1 cellular context compared by ENCODE assay signal in the genomic region with DNA sequence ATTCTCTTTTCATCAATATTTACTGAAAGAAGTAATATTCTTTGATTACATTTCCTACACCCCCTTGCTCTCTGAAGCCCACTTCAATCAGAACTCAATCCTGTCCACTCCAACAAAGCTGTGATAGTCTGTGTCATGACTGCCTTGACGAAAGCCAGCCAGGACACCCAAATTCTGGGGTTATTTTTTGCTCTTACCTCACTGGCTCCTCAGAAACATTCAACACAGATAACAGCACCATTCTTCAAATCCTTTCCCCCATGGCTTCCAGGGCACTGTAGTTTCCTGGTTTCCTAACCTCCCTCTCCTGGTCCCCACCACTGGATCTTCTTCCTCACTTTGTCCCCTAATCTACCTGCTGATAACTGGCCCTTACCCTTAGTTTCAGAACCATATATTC.
TF ChIP-seq lines count a peak whose summit lies in the region.

No MANE protein-coding gene starts in this region.

TF ChIP-seq in GM23338, 12 proteins besides CTCF, POLR2A, EP300 and RAD21 (continued from another document):
- TF ChIP-seq ZNF331 (CRISPR knock-in tag; IDR thresholded peaks at IDR 0.05; ENCODE audit: low read depth), result no peak
- TF ChIP-seq ZNF114 (CRISPR knock-in tag; IDR thresholded peaks at IDR 0.05), result no peak
- TF ChIP-seq JUNB (IDR thresholded peaks at IDR 0.05; ENCODE audit: unreplicated experiment), result no peak
- TF ChIP-seq, protein P1, sequence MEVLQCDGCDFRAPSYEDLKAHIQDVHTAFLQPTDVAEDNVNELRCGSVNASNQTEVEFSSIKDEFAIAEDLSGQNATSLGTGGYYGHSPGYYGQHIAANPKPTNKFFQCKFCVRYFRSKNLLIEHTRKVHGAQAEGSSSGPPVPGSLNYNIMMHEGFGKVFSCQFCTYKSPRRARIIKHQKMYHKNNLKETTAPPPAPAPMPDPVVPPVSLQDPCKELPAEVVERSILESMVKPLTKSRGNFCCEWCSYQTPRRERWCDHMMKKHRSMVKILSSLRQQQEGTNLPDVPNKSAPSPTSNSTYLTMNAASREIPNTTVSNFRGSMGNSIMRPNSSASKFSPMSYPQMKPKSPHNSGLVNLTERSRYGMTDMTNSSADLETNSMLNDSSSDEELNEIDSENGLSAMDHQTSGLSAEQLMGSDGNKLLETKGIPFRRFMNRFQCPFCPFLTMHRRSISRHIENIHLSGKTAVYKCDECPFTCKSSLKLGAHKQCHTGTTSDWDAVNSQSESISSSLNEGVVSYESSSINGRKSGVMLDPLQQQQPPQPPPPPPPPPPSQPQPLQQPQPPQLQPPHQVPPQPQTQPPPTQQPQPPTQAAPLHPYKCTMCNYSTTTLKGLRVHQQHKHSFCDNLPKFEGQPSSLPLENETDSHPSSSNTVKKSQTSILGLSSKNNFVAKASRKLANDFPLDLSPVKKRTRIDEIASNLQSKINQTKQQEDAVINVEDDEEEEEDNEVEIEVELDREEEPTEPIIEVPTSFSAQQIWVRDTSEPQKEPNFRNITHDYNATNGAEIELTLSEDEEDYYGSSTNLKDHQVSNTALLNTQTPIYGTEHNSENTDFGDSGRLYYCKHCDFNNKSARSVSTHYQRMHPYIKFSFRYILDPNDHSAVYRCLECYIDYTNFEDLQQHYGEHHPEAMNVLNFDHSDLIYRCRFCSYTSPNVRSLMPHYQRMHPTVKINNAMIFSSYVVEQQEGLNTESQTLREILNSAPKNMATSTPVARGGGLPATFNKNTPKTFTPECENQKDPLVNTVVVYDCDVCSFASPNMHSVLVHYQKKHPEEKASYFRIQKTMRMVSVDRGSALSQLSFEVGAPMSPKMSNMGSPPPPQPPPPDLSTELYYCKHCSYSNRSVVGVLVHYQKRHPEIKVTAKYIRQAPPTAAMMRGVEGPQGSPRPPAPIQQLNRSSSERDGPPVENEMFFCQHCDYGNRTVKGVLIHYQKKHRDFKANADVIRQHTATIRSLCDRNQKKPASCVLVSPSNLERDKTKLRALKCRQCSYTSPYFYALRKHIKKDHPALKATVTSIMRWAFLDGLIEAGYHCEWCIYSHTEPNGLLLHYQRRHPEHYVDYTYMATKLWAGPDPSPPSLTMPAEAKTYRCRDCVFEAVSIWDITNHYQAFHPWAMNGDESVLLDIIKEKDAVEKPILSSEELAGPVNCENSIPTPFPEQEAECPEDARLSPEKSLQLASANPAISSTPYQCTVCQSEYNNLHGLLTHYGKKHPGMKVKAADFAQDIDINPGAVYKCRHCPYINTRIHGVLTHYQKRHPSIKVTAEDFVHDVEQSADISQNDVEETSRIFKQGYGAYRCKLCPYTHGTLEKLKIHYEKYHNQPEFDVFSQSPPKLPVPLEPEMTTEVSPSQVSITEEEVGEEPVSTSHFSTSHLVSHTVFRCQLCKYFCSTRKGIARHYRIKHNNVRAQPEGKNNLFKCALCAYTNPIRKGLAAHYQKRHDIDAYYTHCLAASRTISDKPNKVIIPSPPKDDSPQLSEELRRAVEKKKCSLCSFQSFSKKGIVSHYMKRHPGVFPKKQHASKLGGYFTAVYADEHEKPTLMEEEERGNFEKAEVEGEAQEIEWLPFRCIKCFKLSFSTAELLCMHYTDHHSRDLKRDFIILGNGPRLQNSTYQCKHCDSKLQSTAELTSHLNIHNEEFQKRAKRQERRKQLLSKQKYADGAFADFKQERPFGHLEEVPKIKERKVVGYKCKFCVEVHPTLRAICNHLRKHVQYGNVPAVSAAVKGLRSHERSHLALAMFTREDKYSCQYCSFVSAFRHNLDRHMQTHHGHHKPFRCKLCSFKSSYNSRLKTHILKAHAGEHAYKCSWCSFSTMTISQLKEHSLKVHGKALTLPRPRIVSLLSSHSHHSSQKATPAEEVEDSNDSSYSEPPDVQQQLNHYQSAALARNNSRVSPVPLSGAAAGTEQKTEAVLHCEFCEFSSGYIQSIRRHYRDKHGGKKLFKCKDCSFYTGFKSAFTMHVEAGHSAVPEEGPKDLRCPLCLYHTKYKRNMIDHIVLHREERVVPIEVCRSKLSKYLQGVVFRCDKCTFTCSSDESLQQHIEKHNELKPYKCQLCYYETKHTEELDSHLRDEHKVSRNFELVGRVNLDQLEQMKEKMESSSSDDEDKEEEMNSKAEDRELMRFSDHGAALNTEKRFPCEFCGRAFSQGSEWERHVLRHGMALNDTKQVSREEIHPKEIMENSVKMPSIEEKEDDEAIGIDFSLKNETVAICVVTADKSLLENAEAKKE (CRISPR knock-in tag; IDR thresholded peaks at IDR 0.05), result no peak
- TF ChIP-seq, protein P2, sequence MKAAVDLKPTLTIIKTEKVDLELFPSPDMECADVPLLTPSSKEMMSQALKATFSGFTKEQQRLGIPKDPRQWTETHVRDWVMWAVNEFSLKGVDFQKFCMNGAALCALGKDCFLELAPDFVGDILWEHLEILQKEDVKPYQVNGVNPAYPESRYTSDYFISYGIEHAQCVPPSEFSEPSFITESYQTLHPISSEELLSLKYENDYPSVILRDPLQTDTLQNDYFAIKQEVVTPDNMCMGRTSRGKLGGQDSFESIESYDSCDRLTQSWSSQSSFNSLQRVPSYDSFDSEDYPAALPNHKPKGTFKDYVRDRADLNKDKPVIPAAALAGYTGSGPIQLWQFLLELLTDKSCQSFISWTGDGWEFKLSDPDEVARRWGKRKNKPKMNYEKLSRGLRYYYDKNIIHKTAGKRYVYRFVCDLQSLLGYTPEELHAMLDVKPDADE (IDR thresholded peaks at IDR 0.05), result no peak
- no peak for TF ChIP-seq POLR2AphosphoS5 (IDR thresholded peaks at IDR 0.05; ENCODE audit: low read depth)
- TF ChIP-seq CREB1 (CRISPR knock-in tag; IDR thresholded peaks at IDR 0.05; ENCODE audit: low read depth), result no peak
